In the genomic region with DNA sequence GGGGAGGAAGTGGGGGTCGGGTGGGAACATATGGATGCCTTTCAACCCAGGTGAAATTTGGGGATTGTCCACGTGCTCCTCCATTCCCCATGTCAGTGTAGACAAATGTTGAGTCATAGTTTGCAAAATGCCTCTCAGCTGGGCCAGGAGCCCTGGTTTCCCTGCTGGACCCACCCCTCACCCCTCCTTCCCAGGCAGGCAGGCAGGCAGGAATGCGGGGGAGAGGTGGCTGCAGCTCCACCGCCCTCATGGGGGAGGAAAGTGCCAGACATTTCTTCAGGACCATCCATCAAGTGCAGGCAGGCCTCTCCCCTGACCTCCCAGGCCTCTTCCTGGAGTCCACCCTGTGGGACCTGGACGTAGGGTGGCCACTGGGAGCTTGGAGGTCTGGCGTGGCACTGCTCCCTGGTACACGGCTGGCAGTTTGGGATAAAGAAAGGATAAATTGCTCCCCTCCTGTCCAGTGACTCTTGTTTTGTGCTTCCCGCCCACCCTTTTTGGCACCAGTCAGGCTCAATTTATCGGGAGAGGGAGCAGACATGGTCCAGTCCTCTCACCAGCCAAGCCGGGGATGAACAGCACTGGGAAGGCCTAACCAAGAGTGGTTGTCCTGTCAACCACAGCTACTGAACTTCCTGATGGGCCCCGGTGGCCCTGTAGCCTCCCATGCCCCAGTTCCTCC, we compare ENCODE assay signal across 11 cellular contexts. TPM values are rescaled to one million over a fixed set of nuclear protein-coding genes. Genes with fewer than 3 reads are reported as not detected.
A peak's percentile ranks its signal among the peaks of the same experiment; 100 is the strongest.
DNase-seq lines count a peak whose midpoint lies in the region; ATAC-seq, FAIRE-seq and TF ChIP-seq lines count a peak whose summit lies in the region.
"Had no signal": no experiment of that assay in that cellular context is flagged by ENCODE, and none has a peak within 500 bp of the region (broad histone marks: within the 10 kb centered on the region; RNA-seq: fewer than 3 reads in every experiment).

No MANE protein-coding gene starts in this region.

- no peak for ATAC-seq in stimulated activated effector memory CD8-positive, alpha-beta T cell treated with anti-CD3 and anti-CD28 coated beads, Interleukin-12 subunit alpha, Interleukin-12 subunit beta, amount 100 ng/mL, for 72 hours
- no peak for ATAC-seq in GM18519 (IDR thresholded peaks at IDR 0.05; ENCODE audit: low FRiP score, unreplicated experiment)
- no peak for ATAC-seq in GM21528 (IDR thresholded peaks at IDR 0.05; ENCODE audit: low FRiP score, unreplicated experiment)

- CTCF ChIA-PET in MCF 10A (lab: Yijun Ruan, JAX): interaction anchor here (0.6 to 1.3 kb wide), 3 partner anchors 12 to 186 kb away, joined by 4 to 8 read pairs (median 6); partner anchors contain the start of gene NPR1

- H3K27ac Mint-ChIP-seq in MCF 10A (ENCODE audit: low read depth, unreplicated experiment): peak overlapping the region; percentile 29
- H3K27ac Mint-ChIP-seq in stimulated activated effector memory CD8-positive, alpha-beta T cell treated with anti-CD3 and anti-CD28 coated beads, Interleukin-12 subunit alpha, Interleukin-12 subunit beta, amount 100 ng/mL, for 72 hours: peak overlapping the region; percentile 23

- DNase-seq in H7 (peak; percentile 89), MCF 10A (ENCODE audit: unreplicated experiment) (peak; percentile 80), kidney (peak; percentile 86), H4 (ENCODE audit: low spot score) (no peak), AG08395 (ENCODE audit: low spot score) (no peak)
- DNase-seq in stimulated activated effector memory CD8-positive, alpha-beta T cell treated with anti-CD3 and anti-CD28 coated beads, Interleukin-12 subunit alpha, Interleukin-12 subunit beta, amount 100 ng/mL, for 72 hours (ENCODE audit: low spot score in 2 of 2): no peak
- DNase-seq: GDM1, NCI-H1694 treated with DMSO at 0.1 percent for 48 hours had no signal

- H3K4me3 Mint-ChIP-seq in MCF 10A (ENCODE audit: unreplicated experiment): no peak overlapping the region
- no peak overlapping the region for H3K4me3 Mint-ChIP-seq in stimulated activated effector memory CD8-positive, alpha-beta T cell treated with anti-CD3 and anti-CD28 coated beads, Interleukin-12 subunit alpha, Interleukin-12 subunit beta, amount 100 ng/mL, for 72 hours

- no peak for TF ChIP-seq CTCF in MCF 10A (IDR thresholded peaks at IDR 0.05; ENCODE audit: unreplicated experiment)
- TF ChIP-seq CTCF in kidney (IDR thresholded peaks at IDR 0.05; ENCODE audit: borderline replicate concordance, extremely low read depth, insufficient read depth): no peak

- intact Hi-C loops in MCF 10A (cut with micrococcal nuclease): no loop called here
- intact Hi-C loops in kidney (cut with DNase I): no loop called here

- peaks cover 4 to 6% of the 10 kb centered on the region in 2 donors for H3K4me1 ChIP-seq in kidney (ENCODE audit: control insufficient read depth in 1 of 2, insufficient read depth in 1 of 2, low read depth in 1 of 2, low read length in 2 of 2)

- H3K27me3 ChIP-seq in H7 (ENCODE audit: control insufficient read depth, insufficient read depth, low read length): no peaks in the 10 kb centered on the region

- H3K4me3 ChIP-seq in H7 (ENCODE audit: insufficient read depth, low read depth, low read length) (no peak overlapping the region), kidney (ENCODE audit: low read length in 2 of 2) (no peak overlapping the region)

- H3K36me3 ChIP-seq in H7 (replicated peaks; ENCODE audit: control insufficient read depth, insufficient read depth, low read length): no peaks in the 10 kb centered on the region
- no peaks in the 10 kb centered on the region for H3K36me3 ChIP-seq in kidney (ENCODE audit: control insufficient read depth in 1 of 2, insufficient read depth in 2 of 2, low read length in 2 of 2)

- H3K36me3 Mint-ChIP-seq in MCF 10A (ENCODE audit: insufficient read depth, unreplicated experiment): no peaks in the 10 kb centered on the region
- no peaks in the 10 kb centered on the region for H3K36me3 Mint-ChIP-seq in stimulated activated effector memory CD8-positive, alpha-beta T cell treated with anti-CD3 and anti-CD28 coated beads, Interleukin-12 subunit alpha, Interleukin-12 subunit beta, amount 100 ng/mL, for 72 hours

- POLR2A ChIA-PET in MCF 10A (lab: Yijun Ruan, JAX): interaction anchor here (0.6 to 2.8 kb wide), 5 partner anchors 11 to 50 kb away, joined by 3 to 11 read pairs (median 5); partner anchors contain the start of gene INTS3

- no TSS peak for BruUV-seq in MCF 10A (replicated peaks; lab: Mats Ljungman, UMichigan)

- peaks cover 17% of the 10 kb centered on the region for H3K4me1 Mint-ChIP-seq in MCF 10A (ENCODE audit: insufficient read depth, unreplicated experiment)
- no peaks in the 10 kb centered on the region for H3K4me1 Mint-ChIP-seq in stimulated activated effector memory CD8-positive, alpha-beta T cell treated with anti-CD3 and anti-CD28 coated beads, Interleukin-12 subunit alpha, Interleukin-12 subunit beta, amount 100 ng/mL, for 72 hours

- H3K27ac ChIP-seq in kidney (ENCODE audit: low read depth in 2 of 2, low read length in 2 of 2): peak overlapping the region; percentile 93 to 94
- H3K27ac ChIP-seq: VCaP had no signal

- H3K9me3 ChIP-seq in kidney (ENCODE audit: control insufficient read depth in 1 of 2, low read length in 2 of 2): no peaks in the 10 kb centered on the region

- peak overlapping the region in 1 of 2 donors; percentile 46 for H3K9ac ChIP-seq in kidney (ENCODE audit: low read length in 2 of 2)

- no peaks in the 10 kb centered on the region for H3K27me3 Mint-ChIP-seq in MCF 10A (ENCODE audit: insufficient read depth, unreplicated experiment)

- H3K9me3 Mint-ChIP-seq in MCF 10A (ENCODE audit: unreplicated experiment): no peaks in the 10 kb centered on the region
- no peaks in the 10 kb centered on the region for H3K9me3 Mint-ChIP-seq in stimulated activated effector memory CD8-positive, alpha-beta T cell treated with anti-CD3 and anti-CD28 coated beads, Interleukin-12 subunit alpha, Interleukin-12 subunit beta, amount 100 ng/mL, for 72 hours

- FAIRE-seq in kidney (lab: Jason Lieb, UNC): no peak

RNA-seq across cellular contexts. Expression of gene NPR1, which starts 18.8 kb away (rescaled TPM):
- 8.7 and 10.7 TPM in 2 replicates for total RNA-seq in H7 (2014; rRNA removed; shearing (Covaris generic))
- total RNA-seq in MCF 10A (2022): not detected in 2 replicates
- 89.3 TPM for total RNA-seq in kidney
- 57.8 TPM for polyA plus RNA-seq in kidney (ENCODE audit: insufficient read depth, low read depth, low replicate concordance)
- total RNA-seq in H4 (2014; rRNA removed; shearing (Covaris generic)): not detected in 2 replicates

RNA-seq across cellular contexts. Expression of gene ILF2, which starts 26.5 kb away (rescaled TPM):
- total RNA-seq in H7 (2014; rRNA removed; shearing (Covaris generic)): 624 and 716 TPM in 2 replicates
- 348 and 374 TPM in 2 replicates for total RNA-seq in MCF 10A (2022)
- 110 TPM for total RNA-seq in kidney
- 197 TPM for polyA plus RNA-seq in kidney (ENCODE audit: insufficient read depth, low read depth, low replicate concordance)
- total RNA-seq in H4 (2014; rRNA removed; shearing (Covaris generic)): 345 and 420 TPM in 2 replicates

RNA-seq across cellular contexts. Expression of gene INTS3, which starts 30.5 kb away (rescaled TPM):
- 58.3 and 66.6 TPM in 2 replicates for total RNA-seq in H7 (2014; rRNA removed; shearing (Covaris generic))
- 68.7 and 88.3 TPM in 2 replicates for total RNA-seq in MCF 10A (2022)
- 74.8 TPM for total RNA-seq in kidney
- 42.7 TPM for polyA plus RNA-seq in kidney (ENCODE audit: insufficient read depth, low read depth, low replicate concordance)
- total RNA-seq in H4 (2014; rRNA removed; shearing (Covaris generic)): 16.7 and 18.6 TPM in 2 replicates

RNA-seq across cellular contexts. Expression of gene SNAPIN, which starts 38.8 kb away (rescaled TPM):
- total RNA-seq in H7 (2014; rRNA removed; shearing (Covaris generic)): 48.3 and 48.5 TPM in 2 replicates
- 55.9 and 63.7 TPM in 2 replicates for total RNA-seq in MCF 10A (2022)
- 46.2 TPM for total RNA-seq in kidney
- 59.8 TPM for polyA plus RNA-seq in kidney (ENCODE audit: insufficient read depth, low read depth, low replicate concordance)
- total RNA-seq in H4 (2014; rRNA removed; shearing (Covaris generic)): 82.5 and 98.7 TPM in 2 replicates

Comparison
In these comparisons a context has a peak if more than half of its experiments do, and no peak if none do; other contexts are left out.
1. DNase-seq: peak in H7 (single experiment), MCF 10A (single experiment) and kidney (single experiment); none in stimulated activated effector memory CD8-positive, alpha-beta T cell treated with anti-CD3 and anti-CD28 coated beads, Interleukin-12 subunit alpha, Interleukin-12 subunit beta, amount 100 ng/mL, for 72 hours (0 of 2), H4 (single experiment) and AG08395 (single experiment).